Comparison of ENCODE assay signal across 8 cellular contexts in genomic region chr10:95394161-95394880, GRCh38.
A peak's percentile ranks its signal among the peaks of the same experiment; 100 is the strongest.
DNase-seq lines count a peak whose midpoint lies in the region; ATAC-seq and FAIRE-seq lines count a peak whose summit lies in the region.

No MANE protein-coding gene starts in this region.

- no peaks in the 10 kb centered on the region for H3K27me3 Mint-ChIP-seq in activated CD4-positive, alpha-beta T cell treated with anti-CD3 and anti-CD28 coated beads, Interleukin-2, amount 10 ng/mL, durations not matched to agents 7 days and 5 days
- peaks cover 9% of the 10 kb centered on the region for H3K27me3 Mint-ChIP-seq in activated naive CD8-positive, alpha-beta T cell treated with anti-CD3 and anti-CD28 coated beads for 36 hours
- H3K27me3 Mint-ChIP-seq in stimulated activated naive B cell treated with anti-CD40 and anti-IgM and Interleukin-4, amounts not matched to agents 10 μg/mL and 1 μg/mL and 100 μg/mL, for 72 hours: peaks cover 4 to 15% of the 10 kb centered on the region in 2 donors

- H3K4me3 Mint-ChIP-seq in activated CD4-positive, alpha-beta T cell treated with anti-CD3 and anti-CD28 coated beads, Interleukin-2, amount 10 ng/mL, durations not matched to agents 7 days and 5 days: no peak overlapping the region
- H3K4me3 Mint-ChIP-seq in activated naive CD8-positive, alpha-beta T cell treated with anti-CD3 and anti-CD28 coated beads for 36 hours: no peak overlapping the region
- H3K4me3 Mint-ChIP-seq in stimulated activated naive B cell treated with anti-CD40 and anti-IgM and Interleukin-4, amounts not matched to agents 10 μg/mL and 1 μg/mL and 100 μg/mL, for 72 hours: no peak overlapping the region

- POLR2A ChIA-PET in activated CD4-positive, alpha-beta T cell treated with anti-CD3 and anti-CD28 coated beads, Interleukin-2, amount 10 ng/mL, durations not matched to agents 7 days and 5 days (lab: Charles Lee): no interaction called here

- peak; percentile 67 for ATAC-seq in HG03045 (IDR thresholded peaks at IDR 0.05; ENCODE audit: unreplicated experiment)
- ATAC-seq in stimulated activated naive B cell treated with anti-CD40 and anti-IgM and Interleukin-4, amounts not matched to agents 10 μg/mL and 1 μg/mL and 100 μg/mL, for 72 hours (replicated peaks): peak; percentile 57 to 71

- CTCF ChIA-PET in activated CD4-positive, alpha-beta T cell treated with anti-CD3 and anti-CD28 coated beads, Interleukin-2, amount 10 ng/mL, durations not matched to agents 7 days and 5 days (lab: Charles Lee): interaction anchor here (0.6 kb wide), 1 partner anchor 205 kb away, joined by 3 read pairs; no protein-coding TSS in a partner anchor

- no peaks in the 10 kb centered on the region for H3K9me3 Mint-ChIP-seq in activated CD4-positive, alpha-beta T cell treated with anti-CD3 and anti-CD28 coated beads, Interleukin-2, amount 10 ng/mL, durations not matched to agents 7 days and 5 days
- H3K9me3 Mint-ChIP-seq in activated naive CD8-positive, alpha-beta T cell treated with anti-CD3 and anti-CD28 coated beads for 36 hours: no peaks in the 10 kb centered on the region
- H3K9me3 Mint-ChIP-seq in stimulated activated naive B cell treated with anti-CD40 and anti-IgM and Interleukin-4, amounts not matched to agents 10 μg/mL and 1 μg/mL and 100 μg/mL, for 72 hours: no peaks in the 10 kb centered on the region

- no peaks in the 10 kb centered on the region for H3K36me3 Mint-ChIP-seq in activated CD4-positive, alpha-beta T cell treated with anti-CD3 and anti-CD28 coated beads, Interleukin-2, amount 10 ng/mL, durations not matched to agents 7 days and 5 days (ENCODE audit: low read depth)
- no peaks in the 10 kb centered on the region for H3K36me3 Mint-ChIP-seq in activated naive CD8-positive, alpha-beta T cell treated with anti-CD3 and anti-CD28 coated beads for 36 hours
- H3K36me3 Mint-ChIP-seq in stimulated activated naive B cell treated with anti-CD40 and anti-IgM and Interleukin-4, amounts not matched to agents 10 μg/mL and 1 μg/mL and 100 μg/mL, for 72 hours: no peaks in the 10 kb centered on the region

- peak; percentile 44 for DNase-seq in activated CD4-positive, alpha-beta T cell treated with anti-CD3 and anti-CD28 coated beads for 48 hours
- DNase-seq in activated CD4-positive, alpha-beta T cell treated with anti-CD3 and anti-CD28 coated beads, Interleukin-2, amount 10 ng/mL, durations not matched to agents 7 days and 5 days: no peak
- DNase-seq in activated naive CD8-positive, alpha-beta T cell treated with anti-CD3 and anti-CD28 coated beads for 36 hours: peak; percentile 26
- DNase-seq in stimulated activated naive B cell treated with anti-CD40 and anti-IgM and Interleukin-4, amounts not matched to agents 10 μg/mL and 1 μg/mL and 100 μg/mL, for 72 hours: no peak
- DNase-seq in stimulated activated naive CD4-positive, alpha-beta T cell (lab: John Stamatoyannopoulos, UW): no peak
- DNase-seq in frontal cortex (ENCODE audit: low spot score in 2 of 2): no peak
- DNase-seq in CD1c-positive myeloid dendritic cell (ENCODE audit: extremely low spot score): no peak

- FAIRE-seq in frontal cortex (lab: Jason Lieb, UNC): no peak

- H3K4me1 Mint-ChIP-seq in activated CD4-positive, alpha-beta T cell treated with anti-CD3 and anti-CD28 coated beads, Interleukin-2, amount 10 ng/mL, durations not matched to agents 7 days and 5 days: peaks cover 6% of the 10 kb centered on the region
- H3K4me1 Mint-ChIP-seq in activated naive CD8-positive, alpha-beta T cell treated with anti-CD3 and anti-CD28 coated beads for 36 hours: peaks cover 10% of the 10 kb centered on the region
- peaks cover 7 to 10% of the 10 kb centered on the region in 2 donors for H3K4me1 Mint-ChIP-seq in stimulated activated naive B cell treated with anti-CD40 and anti-IgM and Interleukin-4, amounts not matched to agents 10 μg/mL and 1 μg/mL and 100 μg/mL, for 72 hours

- H3K27ac Mint-ChIP-seq in activated CD4-positive, alpha-beta T cell treated with anti-CD3 and anti-CD28 coated beads, Interleukin-2, amount 10 ng/mL, durations not matched to agents 7 days and 5 days: no peak overlapping the region
- no peak overlapping the region for H3K27ac Mint-ChIP-seq in activated naive CD8-positive, alpha-beta T cell treated with anti-CD3 and anti-CD28 coated beads for 36 hours
- no peak overlapping the region for H3K27ac Mint-ChIP-seq in stimulated activated naive B cell treated with anti-CD40 and anti-IgM and Interleukin-4, amounts not matched to agents 10 μg/mL and 1 μg/mL and 100 μg/mL, for 72 hours

Comparison
In these comparisons a context has a peak if more than half of its experiments do, and no peak if none do; other contexts are left out.
1. DNase-seq: peak in activated CD4-positive, alpha-beta T cell treated with anti-CD3 and anti-CD28 coated beads for 48 hours (single experiment) and activated naive CD8-positive, alpha-beta T cell treated with anti-CD3 and anti-CD28 coated beads for 36 hours (single experiment); none in activated CD4-positive, alpha-beta T cell treated with anti-CD3 and anti-CD28 coated beads, Interleukin-2, amount 10 ng/mL, durations not matched to agents 7 days and 5 days (single experiment), stimulated activated naive B cell treated with anti-CD40 and anti-IgM and Interleukin-4, amounts not matched to agents 10 μg/mL and 1 μg/mL and 100 μg/mL, for 72 hours (single experiment), stimulated activated naive CD4-positive, alpha-beta T cell (0 of 6), frontal cortex (0 of 2) and CD1c-positive myeloid dendritic cell (single experiment).